1 cellular context compared by ENCODE assay signal in genomic region chr1:161733526-161733925, GRCh38.
A peak's percentile ranks its signal among the peaks of the same experiment; 100 is the strongest.
TF ChIP-seq lines count a peak whose summit lies in the region.

No MANE protein-coding gene starts in this region.

TF ChIP-seq in K562, 482 proteins besides CTCF, POLR2A, EP300 and RAD21:
- TF ChIP-seq HNRNPK (IDR thresholded peaks at IDR 0.05; ENCODE audit: low read depth, low read length, poor library complexity, severe bottlenecking) (no peak), CEBPG (CRISPR knock-in tag; IDR thresholded peaks at IDR 0.05) (no peak), CEBPG (tag; conservative IDR thresholded peaks at IDR 0.05 in 1 of 2, IDR thresholded peaks at IDR 0.05 in 1 of 2) (peak in 1 of 2 experiments; percentile 66; a peak in 2 of 4 replicates), PHF20 (IDR thresholded peaks at IDR 0.05; ENCODE audit: partially characterized antibody) (no peak), CBX3 (IDR thresholded peaks at IDR 0.05; ENCODE audit: borderline replicate concordance in 1 of 2, low read length in 2 of 2) (no peak), FOSL1 (tag; conservative IDR thresholded peaks at IDR 0.05) (peak; percentile 23; the same call in 1 of the 2 replicates)
